8 cellular contexts compared by ENCODE assay signal in the genomic region with DNA sequence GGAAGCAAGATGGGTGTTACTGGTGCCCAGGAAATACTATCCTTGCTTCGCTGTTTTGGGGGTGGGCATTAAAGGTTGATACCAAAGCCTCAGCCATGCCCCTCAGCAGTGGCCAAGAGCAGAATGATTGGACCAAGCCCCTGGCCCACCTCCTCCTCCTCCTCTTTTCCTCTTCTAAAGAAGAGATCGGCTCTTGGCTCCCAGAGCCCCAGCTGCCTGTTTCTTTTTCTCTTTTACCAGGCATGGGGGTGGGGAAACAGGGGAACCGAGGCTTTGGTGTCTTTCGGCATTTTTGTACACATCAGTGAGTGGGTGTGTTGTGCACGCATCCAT. TPM values are rescaled to one million over a fixed set of nuclear protein-coding genes. Genes with fewer than 3 reads are reported as not detected.
DNase-seq lines count a peak whose midpoint lies in the region; ATAC-seq and TF ChIP-seq lines count a peak whose summit lies in the region.

No MANE protein-coding gene starts in this region.

- ATAC-seq in gastrocnemius medialis (no peak), GM21619 (IDR thresholded peaks at IDR 0.05; ENCODE audit: unreplicated experiment) (no peak)

- peaks cover 22% of the 10 kb centered on the region for H3K27me3 Mint-ChIP-seq in T-helper 1 cell treated with Interleukin-12 subunit alpha and Interleukin-12 subunit beta and Interleukin-4 antibody, amounts not matched to agents 30 μg/mL and 1 μg/mL, for 36 hours (ENCODE audit: low read depth)

- peak in 1 of 2 donors; percentile 48 for TF ChIP-seq POLR2A in gastrocnemius medialis (IDR thresholded peaks at IDR 0.05)

- H3K4me3 ChIP-seq in GM12865 (ENCODE audit: low read depth, low read length) (peak overlapping the region; percentile 32), fibroblast of mammary gland (ENCODE audit: control insufficient read depth, low read depth, low read length) (peak overlapping the region; percentile 33), gastrocnemius medialis (peak overlapping the region; percentile 41 to 61 (median 52))

- TF ChIP-seq CTCF in GM12865 (IDR thresholded peaks at IDR 0.05; ENCODE audit: insufficient read depth, low read depth, low read length, missing control alignments): no peak
- no peak for TF ChIP-seq CTCF in fibroblast of mammary gland (conservative IDR thresholded peaks at IDR 0.05; ENCODE audit: control insufficient read depth, insufficient read depth, low read depth, low read length)
- TF ChIP-seq CTCF in gastrocnemius medialis (IDR thresholded peaks at IDR 0.05 in 4 of 5, conservative IDR thresholded peaks at IDR 0.05 in 1 of 5): no peak

- in situ Hi-C loops in gastrocnemius medialis (cut with MboI; ENCODE audit: low sequenced_read_pairs in 4 of 4): loop anchor here in 1 of 4 donors (5.0 kb wide), 1 partner anchor 39 kb away; no protein-coding TSS in a partner anchor

- DNase-seq in GM12865 (ENCODE audit: low read depth): no peak
- no peak for DNase-seq in fibroblast of mammary gland (ENCODE audit: low read depth)
- no peak for DNase-seq in gastrocnemius medialis
- no peak for DNase-seq in AG08395 (ENCODE audit: low spot score)
- DNase-seq in posterior cingulate gyrus: no peak
- no peak for DNase-seq in activated CD4-positive, alpha-beta T cell treated with anti-CD3 and anti-CD28 coated beads, Interleukin-2, amount 50 U/mL, for 48 hours

- peaks cover 24% of the 10 kb centered on the region for H3K4me1 Mint-ChIP-seq in T-helper 1 cell treated with Interleukin-12 subunit alpha and Interleukin-12 subunit beta and Interleukin-4 antibody, amounts not matched to agents 30 μg/mL and 1 μg/mL, for 36 hours (ENCODE audit: low read depth)

- H3K4me1 ChIP-seq in gastrocnemius medialis: peaks cover 93 to 97% of the 10 kb centered on the region in 2 donors

- intact Hi-C loops in gastrocnemius medialis (cut with DNase I; ENCODE audit: low total_unique reads) (no loop called here), posterior cingulate gyrus (cut with DNase I) (loop anchor here (2.0 kb wide), 1 partner anchor 40 kb away; no protein-coding TSS in a partner anchor)

- no peaks in the 10 kb centered on the region for H3K36me3 ChIP-seq in gastrocnemius medialis

- peak overlapping the region; percentile 100 for H3K27ac ChIP-seq in gastrocnemius medialis

- no peaks in the 10 kb centered on the region for H3K9me3 Mint-ChIP-seq in T-helper 1 cell treated with Interleukin-12 subunit alpha and Interleukin-12 subunit beta and Interleukin-4 antibody, amounts not matched to agents 30 μg/mL and 1 μg/mL, for 36 hours

- no peaks in the 10 kb centered on the region for H3K27me3 ChIP-seq in gastrocnemius medialis

- no peaks in the 10 kb centered on the region for H3K36me3 Mint-ChIP-seq in T-helper 1 cell treated with Interleukin-12 subunit alpha and Interleukin-12 subunit beta and Interleukin-4 antibody, amounts not matched to agents 30 μg/mL and 1 μg/mL, for 36 hours (ENCODE audit: low read depth)

- no peaks in the 10 kb centered on the region for H3K9me3 ChIP-seq in gastrocnemius medialis

- H3K27ac Mint-ChIP-seq in T-helper 1 cell treated with Interleukin-12 subunit alpha and Interleukin-12 subunit beta and Interleukin-4 antibody, amounts not matched to agents 30 μg/mL and 1 μg/mL, for 36 hours: no peak overlapping the region

- H3K4me3 Mint-ChIP-seq in T-helper 1 cell treated with Interleukin-12 subunit alpha and Interleukin-12 subunit beta and Interleukin-4 antibody, amounts not matched to agents 30 μg/mL and 1 μg/mL, for 36 hours: peak overlapping the region; percentile 79

RNA-seq across cellular contexts. Expression of a gene that starts 5.8 kb away (rescaled TPM):
- 10 to 100 TPM; 42.2 to 71.6 (median 48.2) TPM for total RNA-seq in gastrocnemius medialis

RNA-seq across cellular contexts. Expression of a gene that starts 14.3 kb away (rescaled TPM):
- 100 to 1,000 TPM in 2 of 4 donors, 10 to 100 TPM in 2; 54.2 to 124 (median 93.9) TPM for total RNA-seq in gastrocnemius medialis

RNA-seq across cellular contexts. Expression of a gene that starts 31.8 kb away (rescaled TPM):
- total RNA-seq in gastrocnemius medialis: 10 to 100 TPM; 16.0 to 34.2 (median 18.3) TPM

RNA-seq across cellular contexts. Expression of a gene that starts 53.2 kb away (rescaled TPM):
- 10 to 100 TPM; 75.7 to 96.3 (median 85.9) TPM for total RNA-seq in gastrocnemius medialis

RNA-seq across cellular contexts. Expression of a gene that starts 53.3 kb away (rescaled TPM):
- total RNA-seq in gastrocnemius medialis: 10 to 100 TPM; 11.4 to 20.6 (median 16.3) TPM
